ENCODE assay signal across 9 cellular contexts in genomic region chr2:19312949-19313348, GRCh38. TPM values are rescaled to one million over a fixed set of nuclear protein-coding genes. Genes with fewer than 3 reads are reported as not detected.
DNase-seq lines count a peak whose midpoint lies in the region; ATAC-seq and TF ChIP-seq lines count a peak whose summit lies in the region.
"Had no signal": no experiment of that assay in that cellular context is flagged by ENCODE, and none has a peak within 500 bp of the region (broad histone marks: within the 10 kb centered on the region; RNA-seq: fewer than 3 reads in every experiment).

No MANE protein-coding gene starts in this region.

- H3K27ac Mint-ChIP-seq in osteocyte (ENCODE audit: unreplicated experiment), result no peak overlapping the region

- in situ Hi-C loops in astrocyte of the spinal cord (cut with HindIII; ENCODE audit: low sequenced_read_pairs), result no loop called here

- H3K27me3 Mint-ChIP-seq in osteocyte (ENCODE audit: unreplicated experiment), result no peaks in the 10 kb centered on the region

- H3K4me3 ChIP-seq in astrocyte of the spinal cord (ENCODE audit: low read depth, low read length), result no peak overlapping the region

- no peak overlapping the region for H3K4me3 Mint-ChIP-seq in osteocyte (ENCODE audit: unreplicated experiment)

- TF ChIP-seq CTCF in astrocyte of the spinal cord (IDR thresholded peaks at IDR 0.05; ENCODE audit: low read depth, low read length) (peak; percentile 54), osteocyte (IDR thresholded peaks at IDR 0.05) (peak; percentile 52)

- ATAC-seq in GM18511 (IDR thresholded peaks at IDR 0.05; ENCODE audit: unreplicated experiment) (peak; percentile 90), HG03342 (IDR thresholded peaks at IDR 0.05; ENCODE audit: unreplicated experiment) (peak; percentile 85), HG02970 (IDR thresholded peaks at IDR 0.05; ENCODE audit: low FRiP score, unreplicated experiment) (no peak)

- H3K9me3 Mint-ChIP-seq in osteocyte (ENCODE audit: unreplicated experiment), result no peaks in the 10 kb centered on the region

- H3K36me3 Mint-ChIP-seq in osteocyte (ENCODE audit: unreplicated experiment), result no peaks in the 10 kb centered on the region

- DNase-seq in astrocyte of the spinal cord (ENCODE audit: low read depth, low spot score) (peak; percentile 43), osteocyte (ENCODE audit: extremely low spot score, unreplicated experiment) (no peak), NCI-H1105 treated with DMSO at 0.1 percent for 48 hours (lab: John Stamatoyannopoulos, UW) (no peak), COR-L47 (lab: John Stamatoyannopoulos, UW) (no peak)
- DNase-seq in activated naive CD4-positive, alpha-beta T cell treated with anti-CD3 and anti-CD28 coated beads, Interleukin-2, amount 50 U/mL, for 16 hours, result no peak

- no peaks in the 10 kb centered on the region for H3K4me1 Mint-ChIP-seq in osteocyte (ENCODE audit: unreplicated experiment)

RNA-seq across cellular contexts. Expression of gene OSR1, which starts 45.5 kb away (rescaled TPM):
- 5.8 and 6.1 TPM in 2 replicates for total RNA-seq in osteocyte
- total RNA-seq: T-helper 1 cell treated with Interleukin-12 subunit alpha and Interleukin-12 subunit beta and Interleukin-4 antibody, amounts not matched to agents 30 ng/mL and 1 ng/mL, for 36 hours had no signal
